Comparison of ENCODE assay signal across 8 cellular contexts in genomic region chr7:99408347-99409191, GRCh38. TPM values are rescaled to one million over a fixed set of nuclear protein-coding genes. Genes with fewer than 3 reads are reported as not detected.
DNase-seq lines count a peak whose midpoint lies in the region; TF ChIP-seq lines count a peak whose summit lies in the region.

Gene BUD31, plus strand, starts transcription at chr7:99408969. Its CDS starts 2,124 bp downstream, at chr7:99411093.
Gene PDAP1, minus strand, starts transcription at chr7:99408597. Its CDS starts 49 bp downstream, at chr7:99408548.

- H3K27ac Mint-ChIP-seq in neural progenitor cell: peak within 1 kb of the TSS; percentile 99

- H3K9me3 ChIP-seq in ES-I3 (ENCODE audit: control insufficient read depth, insufficient read depth, low read length) (no peaks in the 10 kb centered on the region), HAP-1 (no peaks in the 10 kb centered on the region), MM.1S (replicated peaks; ENCODE audit: insufficient read depth, low read length) (no peaks in the 10 kb centered on the region), neural progenitor cell (ENCODE audit: low read depth) (no peaks in the 10 kb centered on the region)

- H2AFZ ChIP-seq in MM.1S (ENCODE audit: low read length) (peak within 1 kb of the TSS; percentile 83), neural progenitor cell (replicated peaks) (peak within 1 kb of the TSS; percentile 75)

- peaks cover 10% of the 10 kb centered on the region; the same call in 1 of the 2 replicates for H3K4me1 ChIP-seq in ES-I3 (ENCODE audit: insufficient read depth, low read length)
- peaks cover 12% of the 10 kb centered on the region for H3K4me1 ChIP-seq in HAP-1
- H3K4me1 ChIP-seq in MM.1S (ENCODE audit: low read length): peaks cover 11% of the 10 kb centered on the region
- peaks cover 15% of the 10 kb centered on the region for H3K4me1 ChIP-seq in neural progenitor cell

- H3K27ac ChIP-seq in MM.1S (ENCODE audit: low read length) (peak within 1 kb of the TSS; percentile 88), neural progenitor cell (peak within 1 kb of the TSS; percentile 98)

- H3K9me2 ChIP-seq in MM.1S (replicated peaks; ENCODE audit: insufficient read depth, low read length): no peaks in the 10 kb centered on the region

- H4K20me1 ChIP-seq in MM.1S (ENCODE audit: insufficient read depth, low read length): no peaks in the 10 kb centered on the region; the same call in 1 of the 2 replicates
- peaks cover 54% of the 10 kb centered on the region for H4K20me1 ChIP-seq in neural progenitor cell (ENCODE audit: low read depth)

- in situ Hi-C loops in HAP-1 (cut with MboI; ENCODE audit: low sequenced_read_pairs): no loop called here

- H3K36me3 Mint-ChIP-seq in neural progenitor cell: peaks cover 22% of the 10 kb centered on the region

- peak within 1 kb of the TSS; percentile 86 for H3K9ac ChIP-seq in ES-I3 (ENCODE audit: low read depth, low read length)
- peak within 1 kb of the TSS; percentile 92 for H3K9ac ChIP-seq in MM.1S (ENCODE audit: low read length)
- H3K9ac ChIP-seq in neural progenitor cell: peak within 1 kb of the TSS; percentile 93

- H3K4me2 ChIP-seq in MM.1S (ENCODE audit: low read depth, low read length): peak within 1 kb of the TSS; percentile 91
- peak within 1 kb of the TSS; percentile 96 for H3K4me2 ChIP-seq in neural progenitor cell

- H3F3A ChIP-seq in MM.1S (ENCODE audit: insufficient read depth, low read length) (0 out of 2 replicates have a peak, but pooled peaks cover 4% of the 10 kb centered on the region), neural progenitor cell (ENCODE audit: low read depth) (peaks cover 12% of the 10 kb centered on the region)

- H3K79me2 ChIP-seq in MM.1S (ENCODE audit: low read length) (peaks cover 93% of the 10 kb centered on the region), neural progenitor cell (ENCODE audit: low read depth) (peaks cover 70% of the 10 kb centered on the region)

- H3K4me3 ChIP-seq in HAP-1 (peak within 1 kb of the TSS; percentile 97), MM.1S (ENCODE audit: low read length) (peak within 1 kb of the TSS; percentile 94), foreskin fibroblast (ENCODE audit: low read depth in 1 of 2, low read length in 2 of 2) (peak within 1 kb of the TSS; percentile 82 to 91), neural progenitor cell (peak within 1 kb of the TSS; percentile 98)

- no peak for TF ChIP-seq CTCF in MM.1S (IDR thresholded peaks at IDR 0.05; ENCODE audit: low read length)
- TF ChIP-seq CTCF in foreskin fibroblast (IDR thresholded peaks at IDR 0.05; ENCODE audit: low read depth, low read length): no peak
- TF ChIP-seq CTCF in neural progenitor cell (IDR thresholded peaks at IDR 0.05): peak; percentile 17

- peak; percentile 93 to 94 for DNase-seq in HAP-1 (ENCODE audit: low spot score in 2 of 2)
- peak; percentile 93 for DNase-seq in MM.1S
- peak; percentile 73 for DNase-seq in SIG-M5 (lab: John Stamatoyannopoulos, UW)
- DNase-seq in activated gamma-delta T cell treated with Interleukin-2 at 50 U/mL for 16 hours: peak; percentile 93
- DNase-seq in foreskin fibroblast: peak; percentile 89 to 97
- peak; percentile 96 for DNase-seq in neural progenitor cell (ENCODE audit: low spot score)
- DNase-seq in stromal cell of bone marrow (ENCODE audit: low read depth): peak; percentile 84

- H3K27me3 Mint-ChIP-seq in neural progenitor cell (ENCODE audit: insufficient read depth, low read depth): peaks cover 6% of the 10 kb centered on the region

- H3K9me3 Mint-ChIP-seq in neural progenitor cell: no peaks in the 10 kb centered on the region

- H3K27me3 ChIP-seq in HAP-1 (ENCODE audit: low read depth): no peaks in the 10 kb centered on the region
- no peaks in the 10 kb centered on the region for H3K27me3 ChIP-seq in MM.1S (replicated peaks; ENCODE audit: insufficient read depth, low read length)
- H3K27me3 ChIP-seq in neural progenitor cell: no peaks in the 10 kb centered on the region

- H3K36me3 ChIP-seq in ES-I3 (ENCODE audit: insufficient read depth, low read length): peaks cover 21% of the 10 kb centered on the region
- H3K36me3 ChIP-seq in HAP-1 (replicated peaks): peaks cover 45% of the 10 kb centered on the region
- H3K36me3 ChIP-seq in MM.1S (replicated peaks; ENCODE audit: insufficient read depth, low read length): peaks cover 4% of the 10 kb centered on the region; the same call in 1 of the 2 replicates
- H3K36me3 ChIP-seq in neural progenitor cell: peaks cover 10% of the 10 kb centered on the region

- H3K4me1 Mint-ChIP-seq in neural progenitor cell: peaks cover 22% of the 10 kb centered on the region

- H3K4me3 Mint-ChIP-seq in neural progenitor cell: peak within 1 kb of the TSS; percentile 96

RNA-seq across cellular contexts. Expression of gene BUD31, which starts in this region (rescaled TPM):
- total RNA-seq in neural progenitor cell (ENCODE audit: low replicate concordance): 59.7 and 98.2 TPM in 2 replicates

RNA-seq across cellular contexts. Expression of gene PDAP1, which starts in this region (rescaled TPM):
- total RNA-seq in neural progenitor cell (ENCODE audit: low replicate concordance): 136 and 170 TPM in 2 replicates

Comparison
In these comparisons a context has a peak if more than half of its experiments do, and no peak if none do; other contexts are left out.
1. Peak in every context shown above with its lines: DNase-seq, H3K4me3 ChIP-seq and H3K27ac ChIP-seq.